In the genomic region with DNA sequence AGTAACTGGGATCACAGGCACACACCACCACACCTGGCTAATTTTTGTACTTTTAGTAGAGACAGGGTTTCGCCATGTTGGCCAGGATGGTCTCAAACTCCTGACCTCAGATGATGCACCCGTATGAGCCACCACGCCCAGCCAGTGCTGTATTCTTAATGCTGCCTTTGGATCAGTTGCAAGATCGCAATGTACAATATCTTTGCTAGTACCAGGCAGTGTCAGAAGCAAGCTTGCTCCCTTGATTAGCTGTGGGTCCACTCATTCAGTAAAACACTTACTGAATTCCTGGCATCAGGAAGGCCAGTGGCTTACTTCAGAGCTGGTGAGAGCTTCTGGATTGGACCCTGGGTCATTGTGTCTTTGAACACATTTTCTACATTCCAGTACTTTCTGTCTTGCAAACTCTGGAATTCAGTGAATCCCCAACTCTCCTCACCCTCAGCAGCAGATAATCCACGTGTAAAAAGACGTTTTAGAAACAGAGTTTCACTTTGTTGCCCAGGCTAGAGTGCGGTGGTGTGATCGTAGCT, we compare ENCODE assay signal across 22 cellular contexts.
DNase-seq lines count a peak whose midpoint lies in the region; ATAC-seq, FAIRE-seq and TF ChIP-seq lines count a peak whose summit lies in the region.
"Had no signal": no experiment of that assay in that cellular context is flagged by ENCODE, and none has a peak within 500 bp of the region (broad histone marks: within the 10 kb centered on the region; RNA-seq: fewer than 3 reads in every experiment).

No MANE protein-coding gene starts in this region.

- WGBS in small intestine, 3 donors = 74 to 82% (median 78%) methylated on average over 8 of the region's 8 CpGs

- no peak for FAIRE-seq in small intestine (lab: Jason Lieb, UNC)
- FAIRE-seq: HTR-8/SVneo had no signal

- TF ChIP-seq CTCF in choroid plexus epithelial cell (conservative IDR thresholded peaks at IDR 0.05; ENCODE audit: low read depth, low read length) (no peak), osteoblast (IDR thresholded peaks at IDR 0.05; ENCODE audit: extremely low read depth, low read depth, low read length) (no peak)

- H3K27me3 ChIP-seq in osteoblast (ENCODE audit: insufficient read depth, low read length) (no peaks in the 10 kb centered on the region), small intestine (ENCODE audit: control insufficient read depth in 2 of 2, insufficient read depth in 2 of 2, low read length in 2 of 2) (no peaks in the 10 kb centered on the region)

- no peaks in the 10 kb centered on the region for H3K4me1 ChIP-seq in osteoblast (ENCODE audit: insufficient read depth, low read length)
- no peaks in the 10 kb centered on the region for H3K4me1 ChIP-seq in small intestine (ENCODE audit: control insufficient read depth in 2 of 2, insufficient read depth in 1 of 2, low read depth in 1 of 2, low read length in 1 of 2)

- ATAC-seq in GM19035 (IDR thresholded peaks at IDR 0.05; ENCODE audit: unreplicated experiment) (no peak), HG03565 (IDR thresholded peaks at IDR 0.05; ENCODE audit: unreplicated experiment) (no peak)
- ATAC-seq: Right ventricle myocardium inferior had no signal

- H4K20me1 ChIP-seq in osteoblast (ENCODE audit: insufficient read depth, low read length) = no peaks in the 10 kb centered on the region

- no peaks in the 10 kb centered on the region for H3K36me3 ChIP-seq in osteoblast (ENCODE audit: insufficient read depth, low read length)
- no peaks in the 10 kb centered on the region for H3K36me3 ChIP-seq in small intestine (ENCODE audit: control insufficient read depth in 2 of 2, insufficient read depth in 2 of 2, low read length in 2 of 2)

- peak overlapping the region; percentile 35 for H2AFZ ChIP-seq in osteoblast (ENCODE audit: low read length)

- H3K79me2 ChIP-seq in osteoblast (ENCODE audit: insufficient read depth, low read length) = no peaks in the 10 kb centered on the region

- H3K4me3 ChIP-seq in choroid plexus epithelial cell (ENCODE audit: low read depth, low read length) (no peak overlapping the region), osteoblast (ENCODE audit: insufficient read depth, low read length) (no peak overlapping the region), small intestine (ENCODE audit: low read depth in 1 of 2, low read length in 2 of 2) (no peak overlapping the region)
- H3K4me3 ChIP-seq: SK-N-MC had no signal

- peak; percentile 27 for DNase-seq in ELF-1 (ENCODE audit: low read depth, low spot score)
- DNase-seq in choroid plexus epithelial cell (ENCODE audit: low read depth) = peak; percentile 10
- DNase-seq in islet precursor cell = peak; percentile 68
- DNase-seq in osteoblast (ENCODE audit: insufficient read length, low spot score, missing footprints) = no peak
- DNase-seq in small intestine = no peak
- DNase-seq in OCI-M1 (lab: John Stamatoyannopoulos, UW) = no peak
- DNase-seq: 8988T; Calu3; CD4-positive, alpha-beta memory T cell; H9; Kasumi-1; MM.1S; NCI-H1105; NCI-H1694 treated with DMSO at 0.1 percent for 48 hours; NCI-H446; NCI-H748 treated with DMSO at 0.1 percent for 48 hours had no signal

- H3K27ac ChIP-seq in osteoblast (ENCODE audit: low read depth, low read length) = no peak overlapping the region
- H3K27ac ChIP-seq in small intestine (ENCODE audit: low read depth in 1 of 2, low read length in 1 of 2) = no peak overlapping the region
- H3K27ac ChIP-seq: HL-60, SK-N-MC had no signal

- H3K9me3 ChIP-seq in osteoblast (ENCODE audit: low read depth, low read length) = no peaks in the 10 kb centered on the region
- H3K9me3 ChIP-seq in small intestine (ENCODE audit: control insufficient read depth, low read depth) = peaks cover 2% of the 10 kb centered on the region

- no peak overlapping the region for H3K4me2 ChIP-seq in osteoblast (ENCODE audit: insufficient read depth, low read length)

Comparison
In these comparisons a context has a peak if more than half of its experiments do, and no peak if none do; other contexts are left out.
1. DNase-seq: peak in ELF-1 (single experiment), choroid plexus epithelial cell (single experiment) and islet precursor cell (single experiment); none in osteoblast (single experiment), small intestine (single experiment) and OCI-M1 (single experiment).